In the genomic region with DNA sequence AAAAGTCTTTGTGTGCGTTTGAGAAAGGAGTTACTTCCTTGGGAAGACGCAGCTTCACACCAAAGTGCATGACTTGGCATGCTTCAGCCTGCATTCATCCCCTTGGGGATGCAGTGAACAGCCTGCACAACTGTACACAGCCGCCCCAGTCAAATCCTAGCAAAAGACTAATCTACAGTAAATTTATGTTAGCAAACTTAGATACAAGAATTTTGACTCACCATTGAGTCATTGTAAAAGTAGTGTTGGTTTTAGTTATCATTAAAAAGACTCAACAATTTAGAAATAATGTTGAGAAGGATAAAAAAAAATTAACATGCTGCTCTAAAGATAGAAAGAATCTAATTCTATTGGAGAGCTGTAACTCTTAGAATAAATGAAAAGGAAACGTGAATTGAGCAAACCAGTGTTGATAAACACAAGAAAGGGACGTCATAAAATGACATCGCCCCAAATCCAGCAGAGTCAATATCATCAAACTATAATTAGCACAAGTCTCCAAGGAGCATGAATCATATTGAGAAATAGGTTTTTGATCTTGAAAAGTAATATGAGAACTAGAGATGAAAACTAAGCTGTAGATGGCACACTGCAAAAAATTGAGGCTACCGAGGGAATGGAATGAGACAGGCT, we compare ENCODE assay signal across 11 cellular contexts. TPM values are rescaled to one million over a fixed set of nuclear protein-coding genes. Genes with fewer than 3 reads are reported as not detected.
DNase-seq lines count a peak whose midpoint lies in the region; ATAC-seq, FAIRE-seq and TF ChIP-seq lines count a peak whose summit lies in the region.
"Had no signal": no experiment of that assay in that cellular context is flagged by ENCODE, and none has a peak within 500 bp of the region (broad histone marks: within the 10 kb centered on the region; RNA-seq: fewer than 3 reads in every experiment).

No MANE protein-coding gene starts in this region.

- H3K27me3 Mint-ChIP-seq in stimulated activated naive B cell treated with anti-CD40 and anti-IgM and Interleukin-4, amounts not matched to agents 10 μg/mL and 1 μg/mL and 100 μg/mL, for 72 hours = peaks cover 17 to 22% of the 10 kb centered on the region in 2 donors

- H3K4me3 Mint-ChIP-seq in stimulated activated naive B cell treated with anti-CD40 and anti-IgM and Interleukin-4, amounts not matched to agents 10 μg/mL and 1 μg/mL and 100 μg/mL, for 72 hours = no peak overlapping the region

- DNase-seq in AG20443 (ENCODE audit: low spot score) = peak; percentile 67
- DNase-seq in LHCN-M2 (ENCODE audit: low read depth) = peak; percentile 88
- DNase-seq in bronchial epithelial cell (ENCODE audit: low read depth) = peak; percentile 82
- peak; percentile 63 for DNase-seq in myocyte (ENCODE audit: low read depth)
- DNase-seq in stimulated activated naive B cell treated with anti-CD40 and anti-IgM and Interleukin-4, amounts not matched to agents 10 μg/mL and 1 μg/mL and 100 μg/mL, for 72 hours = no peak
- DNase-seq in activated CD4-positive, alpha-beta T cell treated with anti-CD3 and anti-CD28 coated beads, Interleukin-2, amount 50 U/mL, for 48 hours = no peak
- DNase-seq in DMS153 (lab: John Stamatoyannopoulos, UW) = no peak
- DNase-seq: Karpas-422, NCI-H510A, right lobe of liver had no signal

- peaks cover 3 to 6% of the 10 kb centered on the region in 2 donors for H3K4me1 Mint-ChIP-seq in stimulated activated naive B cell treated with anti-CD40 and anti-IgM and Interleukin-4, amounts not matched to agents 10 μg/mL and 1 μg/mL and 100 μg/mL, for 72 hours

- H3K4me3 ChIP-seq in bronchial epithelial cell (ENCODE audit: low read depth, low read length) = no peak overlapping the region
- H3K4me3 ChIP-seq: right lobe of liver had no signal

- H3K36me3 ChIP-seq in bronchial epithelial cell (ENCODE audit: control insufficient read depth, insufficient read depth, low read length) = no peaks in the 10 kb centered on the region
- H3K36me3 ChIP-seq: right lobe of liver had no signal

- ATAC-seq in HG03469 (IDR thresholded peaks at IDR 0.05; ENCODE audit: unreplicated experiment) = no peak
- no peak for ATAC-seq in stimulated activated naive B cell treated with anti-CD40 and anti-IgM and Interleukin-4, amounts not matched to agents 10 μg/mL and 1 μg/mL and 100 μg/mL, for 72 hours (replicated peaks)
- ATAC-seq: right lobe of liver had no signal

- no peak for FAIRE-seq in bronchial epithelial cell (lab: Jason Lieb, UNC)

- H3K36me3 Mint-ChIP-seq in stimulated activated naive B cell treated with anti-CD40 and anti-IgM and Interleukin-4, amounts not matched to agents 10 μg/mL and 1 μg/mL and 100 μg/mL, for 72 hours = peaks cover 0 to 2% of the 10 kb centered on the region in 2 donors

- H3K27me3 ChIP-seq in bronchial epithelial cell (ENCODE audit: control insufficient read depth, insufficient read depth, low read length) = no peaks in the 10 kb centered on the region
- H3K27me3 ChIP-seq: right lobe of liver had no signal

- H3K9me3 Mint-ChIP-seq in stimulated activated naive B cell treated with anti-CD40 and anti-IgM and Interleukin-4, amounts not matched to agents 10 μg/mL and 1 μg/mL and 100 μg/mL, for 72 hours = peaks cover 10 to 16% of the 10 kb centered on the region in 2 donors

- TF ChIP-seq CTCF in bronchial epithelial cell (IDR thresholded peaks at IDR 0.05; ENCODE audit: insufficient read depth, low read length, severe bottlenecking) = no peak

- H3K27ac Mint-ChIP-seq in stimulated activated naive B cell treated with anti-CD40 and anti-IgM and Interleukin-4, amounts not matched to agents 10 μg/mL and 1 μg/mL and 100 μg/mL, for 72 hours = no peak overlapping the region

RNA-seq across cellular contexts. Expression of a gene that starts 11.9 kb away (rescaled TPM):
- total RNA-seq in LHCN-M2 (2014; rRNA removed) (41.9 and 45.1 TPM in 2 replicates), bronchial epithelial cell (57.1 and 98.3 TPM in 2 replicates), myocyte (75.2 and 77.3 TPM in 2 replicates)
- 133 TPM for polyA plus RNA-seq in LHCN-M2 (2012)
- polyA plus RNA-seq in myocyte (2012) = 135 TPM

Comparison
In these comparisons a context has a peak if more than half of its experiments do, and no peak if none do; other contexts are left out.
1. DNase-seq: peak in AG20443 (single experiment), LHCN-M2 (single experiment), bronchial epithelial cell (single experiment) and myocyte (single experiment); none in stimulated activated naive B cell treated with anti-CD40 and anti-IgM and Interleukin-4, amounts not matched to agents 10 μg/mL and 1 μg/mL and 100 μg/mL, for 72 hours (single experiment), activated CD4-positive, alpha-beta T cell treated with anti-CD3 and anti-CD28 coated beads, Interleukin-2, amount 50 U/mL, for 48 hours (0 of 2) and DMS153 (single experiment).